Comparison of ENCODE assay signal across 12 cellular contexts in the genomic region with DNA sequence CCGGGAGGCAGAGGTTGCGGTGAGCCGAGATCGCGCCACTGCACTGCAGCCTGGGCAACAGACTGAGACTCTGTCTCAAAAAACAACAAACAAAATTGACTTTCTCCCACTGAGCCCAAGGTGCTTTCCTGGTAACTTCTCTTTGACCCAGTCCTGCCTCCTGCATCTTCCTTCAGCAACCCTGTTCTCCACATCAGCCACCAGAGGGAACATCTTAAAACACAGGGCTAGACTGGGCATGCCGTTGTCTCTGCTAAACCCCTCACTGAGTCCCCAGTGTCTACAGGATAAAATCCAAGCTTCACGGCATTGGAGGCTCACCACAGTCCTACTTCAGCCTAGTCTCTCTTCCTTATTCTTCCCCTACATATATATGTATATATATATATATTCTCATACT. TPM values are rescaled to one million over a fixed set of nuclear protein-coding genes. Genes with fewer than 3 reads are reported as not detected.
DNase-seq lines count a peak whose midpoint lies in the region; ATAC-seq and TF ChIP-seq lines count a peak whose summit lies in the region.
"Had no signal": no experiment of that assay in that cellular context is flagged by ENCODE, and none has a peak within 500 bp of the region (broad histone marks: within the 10 kb centered on the region; RNA-seq: fewer than 3 reads in every experiment).

No MANE protein-coding gene starts in this region.

- H3K27me3 ChIP-seq in mammary epithelial cell (ENCODE audit: insufficient read depth, low read length) (peaks cover 6% of the 10 kb centered on the region), breast epithelium (no peaks in the 10 kb centered on the region)

- TF ChIP-seq CTCF in mammary epithelial cell (conservative IDR thresholded peaks at IDR 0.05 in 1 of 2, IDR thresholded peaks at IDR 0.05 in 1 of 2; ENCODE audit: extremely low read depth in 1 of 2, insufficient read depth in 1 of 2, low read depth in 1 of 2, low read length in 2 of 2) (peak; percentile 17 to 47), breast epithelium (IDR thresholded peaks at IDR 0.05) (no peak), epithelial cell of proximal tubule (conservative IDR thresholded peaks at IDR 0.05; ENCODE audit: low read depth, low read length) (peak; percentile 48), type B pancreatic cell (conservative IDR thresholded peaks at IDR 0.05) (peak; percentile 52)

- H3K4me3 ChIP-seq in mammary epithelial cell (replicated peaks in 1 of 3; ENCODE audit: insufficient read depth in 1 of 3, low read depth in 2 of 3, low read length in 3 of 3) (no peak overlapping the region), breast epithelium (no peak overlapping the region), epithelial cell of proximal tubule (ENCODE audit: low read depth, low read length) (no peak overlapping the region)

- H3K27me3 Mint-ChIP-seq in type B pancreatic cell (peaks cover 12% of the 10 kb centered on the region), immature natural killer cell (ENCODE audit: low read depth in 3 of 3) (peaks cover 1 to 10% (median 3%) of the 10 kb centered on the region in 3 donors)

- no peak overlapping the region for H3K4me2 ChIP-seq in mammary epithelial cell (ENCODE audit: insufficient read depth, low read depth, low read length)

- in situ Hi-C loops in mammary epithelial cell (cut with MboI; ENCODE audit: low sequenced_read_pairs in 2 of 2), result no loop called here

- H3K4me1 ChIP-seq in mammary epithelial cell (ENCODE audit: insufficient read depth, low read length), result no peaks in the 10 kb centered on the region
- no peaks in the 10 kb centered on the region for H3K4me1 ChIP-seq in breast epithelium

- dilution Hi-C loops in mammary epithelial cell (cut with HindIII; ENCODE audit: low sequenced_read_pairs), result loop anchor here (25.0 kb wide), 1 partner anchor 183 kb away; no protein-coding TSS in a partner anchor

- H3K9me3 ChIP-seq in mammary epithelial cell (replicated peaks; ENCODE audit: insufficient read depth, low read length) (no peaks in the 10 kb centered on the region), breast epithelium (no peaks in the 10 kb centered on the region)

- H3K4me3 Mint-ChIP-seq in type B pancreatic cell (no peak overlapping the region), immature natural killer cell (no peak overlapping the region)
- H3K4me3 Mint-ChIP-seq: effector memory CD8-positive, alpha-beta T cell had no signal

- no peak overlapping the region for H3K27ac Mint-ChIP-seq in type B pancreatic cell
- no peak overlapping the region for H3K27ac Mint-ChIP-seq in immature natural killer cell
- H3K27ac Mint-ChIP-seq: effector memory CD8-positive, alpha-beta T cell had no signal

- H3K9ac ChIP-seq in mammary epithelial cell (ENCODE audit: insufficient read depth, low read length), result no peak overlapping the region

- no peaks in the 10 kb centered on the region for H3K79me2 ChIP-seq in mammary epithelial cell (ENCODE audit: insufficient read depth, low read length)

- no peak for TF ChIP-seq POLR2A in breast epithelium (IDR thresholded peaks at IDR 0.05)

- ATAC-seq in GM21515 (IDR thresholded peaks at IDR 0.05; ENCODE audit: unreplicated experiment), result no peak
- ATAC-seq: effector memory CD8-positive, alpha-beta T cell had no signal

- CTCF ChIA-PET in mammary epithelial cell (lab: Charles Lee; ENCODE audit: low non-redundant PET), result no interaction called here

- 76% methylated on average over 7 of the region's 7 CpGs for WGBS in mammary epithelial cell (ENCODE audit: low coverage, missing lambda C conversion rate)

- intact Hi-C loops in mammary epithelial cell (cut with micrococcal nuclease), result no loop called here
- intact Hi-C loops in breast epithelium (cut with DNase I; ENCODE audit: low total_unique reads), result no loop called here

- H3K27ac ChIP-seq in mammary epithelial cell (ENCODE audit: insufficient read depth, low read depth, low read length) (no peak overlapping the region), breast epithelium (no peak overlapping the region)

- no peak for DNase-seq in mammary epithelial cell
- no peak for DNase-seq in breast epithelium (ENCODE audit: low spot score in 2 of 2)
- DNase-seq in NCI-H526 treated with DMSO at 0.1 percent for 48 hours (lab: John Stamatoyannopoulos, UW), result peak; percentile 8
- no peak for DNase-seq in epithelial cell of proximal tubule (ENCODE audit: low read depth)
- DNase-seq in type B pancreatic cell (ENCODE audit: extremely low spot score, unreplicated experiment), result no peak
- DNase-seq in CD1c-positive myeloid dendritic cell (ENCODE audit: extremely low spot score), result no peak
- no peak for DNase-seq in immature natural killer cell
- DNase-seq: effector memory CD8-positive, alpha-beta T cell; GOT3; left cardiac atrium; NCI-H2171 had no signal

- H3K4me1 Mint-ChIP-seq in type B pancreatic cell (ENCODE audit: unreplicated experiment), result peaks cover 14% of the 10 kb centered on the region
- no peaks in the 10 kb centered on the region for H3K4me1 Mint-ChIP-seq in immature natural killer cell

- H3K36me3 ChIP-seq in mammary epithelial cell (ENCODE audit: insufficient read depth, low read length) (no peaks in the 10 kb centered on the region), breast epithelium (no peaks in the 10 kb centered on the region)

- H3K36me3 Mint-ChIP-seq in type B pancreatic cell (no peaks in the 10 kb centered on the region), immature natural killer cell (no peaks in the 10 kb centered on the region)

- H2AFZ ChIP-seq in mammary epithelial cell (ENCODE audit: low read depth, low read length), result no peak overlapping the region

- no peaks in the 10 kb centered on the region for H4K20me1 ChIP-seq in mammary epithelial cell (ENCODE audit: insufficient read depth, low read length)

- H3K9me3 Mint-ChIP-seq in type B pancreatic cell, result peaks cover 5% of the 10 kb centered on the region
- H3K9me3 Mint-ChIP-seq in immature natural killer cell, result no peaks in the 10 kb centered on the region
- H3K9me3 Mint-ChIP-seq: effector memory CD8-positive, alpha-beta T cell had no signal

- no TSS peak for BruUV-seq in mammary epithelial cell (replicated peaks; lab: Mats Ljungman, UMichigan)

RNA-seq across cellular contexts. Expression of gene KCNMB1, which starts 39.8 kb away (rescaled TPM):
- total RNA-seq in mammary epithelial cell (under 1 TPM in 1 of 2 donors, not detected in 1; 0.50 TPM), breast epithelium (1 to 10 TPM in 2 of 3 donors, under 1 TPM in 1; 0.16 to 6.6 (median 5.1) TPM), epithelial cell of proximal tubule (not detected in 2 replicates), type B pancreatic cell (ENCODE audit: low replicate concordance) (0.12 and 0.34 TPM in 2 replicates)
- polyA plus RNA-seq in mammary epithelial cell (not detected), immature natural killer cell (under 1 TPM in 2 of 3 donors, not detected in 1; 0.07 to 0.18 TPM)
- polyA minus RNA-seq in mammary epithelial cell, result not detected

Comparison
In these comparisons a context has a peak if more than half of its experiments do, and no peak if none do; other contexts are left out.
1. CTCF ChIP-seq: peak in mammary epithelial cell (2 of 2), epithelial cell of proximal tubule (single experiment) and type B pancreatic cell (single experiment); none in breast epithelium (0 of 3).